20 cellular contexts compared by ENCODE assay signal in the genomic region with DNA sequence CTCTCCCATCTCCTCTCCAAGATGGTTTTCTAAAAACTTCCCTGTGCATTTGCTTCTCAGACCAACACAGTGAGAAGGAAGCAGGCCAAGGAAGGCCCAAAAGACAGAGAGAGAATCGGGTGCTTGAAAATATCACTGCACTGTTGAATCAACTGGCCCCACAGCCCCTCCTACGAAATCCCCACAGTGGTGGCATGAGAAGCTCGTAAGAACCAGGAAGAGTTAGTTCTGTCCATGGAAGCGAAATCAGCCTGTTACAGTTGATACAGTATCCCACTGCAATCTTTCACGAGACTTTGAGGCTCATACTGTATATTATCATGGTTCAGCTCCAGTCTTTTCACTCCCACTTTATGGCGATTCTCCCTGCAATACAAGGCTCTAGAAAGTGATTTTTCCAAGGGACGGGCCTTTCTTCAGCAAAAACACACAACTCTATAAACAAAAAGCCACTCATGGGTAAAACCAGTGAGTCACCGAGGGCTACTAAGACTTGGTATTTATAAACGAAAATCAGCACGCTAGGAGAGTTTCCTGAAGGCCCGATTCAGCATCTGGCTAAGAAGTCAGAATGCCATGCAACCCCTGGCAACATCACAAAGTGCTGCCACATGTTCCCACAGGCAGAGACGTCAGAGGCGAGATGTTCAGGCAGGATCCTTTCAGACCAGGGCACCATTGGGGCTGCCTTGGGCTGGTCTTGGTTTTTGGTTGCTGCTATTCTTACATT.
DNase-seq lines count a peak whose midpoint lies in the region; ATAC-seq and TF ChIP-seq lines count a peak whose summit lies in the region.
"Had no signal": no experiment of that assay in that cellular context is flagged by ENCODE, and none has a peak within 500 bp of the region (broad histone marks: within the 10 kb centered on the region; RNA-seq: fewer than 3 reads in every experiment).

No MANE protein-coding gene starts in this region.

- peak overlapping the region; percentile 7 for H3K27ac ChIP-seq in mammary epithelial cell (ENCODE audit: insufficient read depth, low read depth, low read length)
- H3K27ac ChIP-seq: dorsolateral prefrontal cortex, right lobe of liver, suprapubic skin had no signal

- H3K36me3 ChIP-seq in BJ (ENCODE audit: control insufficient read depth, insufficient read depth, low read length) (no peaks in the 10 kb centered on the region), mammary epithelial cell (ENCODE audit: insufficient read depth, low read length) (no peaks in the 10 kb centered on the region)
- H3K36me3 ChIP-seq: esophagus squamous epithelium, right lobe of liver, suprapubic skin had no signal

- no peak for ATAC-seq in HG03135 (IDR thresholded peaks at IDR 0.05; ENCODE audit: unreplicated experiment)
- ATAC-seq: left cardiac atrium, right lobe of liver had no signal

- DNase-seq in BJ (ENCODE audit: low read depth): peak; percentile 66
- DNase-seq in LHCN-M2 (ENCODE audit: low read depth): peak; percentile 19
- peak; percentile 92 for DNase-seq in mammary epithelial cell
- peak; percentile 24 for DNase-seq in myocyte (ENCODE audit: low read depth)
- no peak for DNase-seq in activated naive CD8-positive, alpha-beta T cell treated with anti-CD3 and anti-CD28 coated beads for 36 hours
- no peak for DNase-seq in activated CD4-positive, CD25-positive, alpha-beta regulatory T cell treated with anti-CD3 and anti-CD28 coated beads, Interleukin-2, amount 50 U/mL, for 72 hours
- DNase-seq in pons (ENCODE audit: low spot score): no peak
- DNase-seq: activated CD4-positive, alpha-beta T cell treated with anti-CD3 and anti-CD28 coated beads, Interleukin-2, amount 50 U/mL, for 1 hour; activated naive CD4-positive, alpha-beta T cell treated with anti-CD3 and anti-CD28 coated beads for 36 hours; activated T-cell treated with anti-CD3 and anti-CD28 coated beads for 4 hours; CD4-positive, alpha-beta T cell; DMS79 treated with DMSO at 0.1 percent for 48 hours; dorsolateral prefrontal cortex; esophagus squamous epithelium; left cardiac atrium; NCI-H1694; NCI-H510A; right lobe of liver had no signal

- in situ Hi-C loops in mammary epithelial cell (cut with MboI; ENCODE audit: low sequenced_read_pairs in 2 of 2): no loop called here

- no peaks in the 10 kb centered on the region for H3K36me3 Mint-ChIP-seq in activated naive CD8-positive, alpha-beta T cell treated with anti-CD3 and anti-CD28 coated beads for 36 hours

- H3K4me1 ChIP-seq in mammary epithelial cell (ENCODE audit: insufficient read depth, low read length): peaks cover 3% of the 10 kb centered on the region
- H3K4me1 ChIP-seq: right lobe of liver, suprapubic skin had no signal

- 50% methylated on average over 13 of the region's 13 CpGs for WGBS in mammary epithelial cell (ENCODE audit: low coverage, missing lambda C conversion rate)

- H3K4me1 Mint-ChIP-seq in activated naive CD8-positive, alpha-beta T cell treated with anti-CD3 and anti-CD28 coated beads for 36 hours: no peaks in the 10 kb centered on the region

- dilution Hi-C loops in mammary epithelial cell (cut with HindIII; ENCODE audit: low sequenced_read_pairs): no loop called here

- H3K27me3 Mint-ChIP-seq in activated naive CD8-positive, alpha-beta T cell treated with anti-CD3 and anti-CD28 coated beads for 36 hours: no peaks in the 10 kb centered on the region

- H3K4me3 Mint-ChIP-seq in activated naive CD8-positive, alpha-beta T cell treated with anti-CD3 and anti-CD28 coated beads for 36 hours: no peak overlapping the region
- H3K4me3 Mint-ChIP-seq: activated naive CD4-positive, alpha-beta T cell treated with anti-CD3 and anti-CD28 coated beads for 36 hours; CD4-positive, alpha-beta T cell had no signal

- no peak overlapping the region for H3K9ac ChIP-seq in mammary epithelial cell (ENCODE audit: insufficient read depth, low read length)

- H2AFZ ChIP-seq in mammary epithelial cell (ENCODE audit: low read depth, low read length): peak overlapping the region; percentile 26

- intact Hi-C loops in mammary epithelial cell (cut with micrococcal nuclease): no loop called here

- H3K27me3 ChIP-seq in BJ (ENCODE audit: control insufficient read depth, insufficient read depth, low read length) (no peaks in the 10 kb centered on the region), mammary epithelial cell (ENCODE audit: insufficient read depth, low read length) (no peaks in the 10 kb centered on the region)
- H3K27me3 ChIP-seq: right lobe of liver, suprapubic skin had no signal

- no peaks in the 10 kb centered on the region for H3K79me2 ChIP-seq in mammary epithelial cell (ENCODE audit: insufficient read depth, low read length)

- H3K4me2 ChIP-seq in mammary epithelial cell (ENCODE audit: insufficient read depth, low read depth, low read length): no peak overlapping the region

- POLR2A ChIA-PET in BJ (lab: Charles Lee): no interaction called here

- H3K4me3 ChIP-seq in BJ (ENCODE audit: low read depth, low read length) (no peak overlapping the region), mammary epithelial cell (replicated peaks in 1 of 3; ENCODE audit: insufficient read depth in 1 of 3, low read depth in 2 of 3, low read length in 3 of 3) (no peak overlapping the region)
- H3K4me3 ChIP-seq: dorsolateral prefrontal cortex, esophagus squamous epithelium, right lobe of liver, suprapubic skin had no signal

- H3K9me3 ChIP-seq in mammary epithelial cell (replicated peaks; ENCODE audit: insufficient read depth, low read length): no peaks in the 10 kb centered on the region
- H3K9me3 ChIP-seq: esophagus squamous epithelium, right lobe of liver, suprapubic skin had no signal

- TF ChIP-seq CTCF in BJ (IDR thresholded peaks at IDR 0.05; ENCODE audit: insufficient read depth, low read depth, low read length) (no peak), mammary epithelial cell (conservative IDR thresholded peaks at IDR 0.05 in 1 of 2, IDR thresholded peaks at IDR 0.05 in 1 of 2; ENCODE audit: extremely low read depth in 1 of 2, insufficient read depth in 1 of 2, low read depth in 1 of 2, low read length in 2 of 2) (no peak)

- peaks cover 2% of the 10 kb centered on the region for H3K9me3 Mint-ChIP-seq in activated naive CD8-positive, alpha-beta T cell treated with anti-CD3 and anti-CD28 coated beads for 36 hours
- H3K9me3 Mint-ChIP-seq: activated naive CD4-positive, alpha-beta T cell treated with anti-CD3 and anti-CD28 coated beads for 36 hours; CD4-positive, alpha-beta T cell had no signal

- no TSS peak for BruUV-seq in mammary epithelial cell (replicated peaks; lab: Mats Ljungman, UMichigan)

- CTCF ChIA-PET in BJ (lab: Yijun Ruan, JAX) (interaction anchor here (1.3 kb wide), 1 partner anchor 12 kb away, joined by 3 read pairs; no protein-coding TSS in a partner anchor), mammary epithelial cell (lab: Charles Lee; ENCODE audit: low non-redundant PET) (no interaction called here)

- H4K20me1 ChIP-seq in mammary epithelial cell (ENCODE audit: insufficient read depth, low read length): no peaks in the 10 kb centered on the region

- no peak overlapping the region for H3K27ac Mint-ChIP-seq in activated naive CD8-positive, alpha-beta T cell treated with anti-CD3 and anti-CD28 coated beads for 36 hours
- H3K27ac Mint-ChIP-seq: activated naive CD4-positive, alpha-beta T cell treated with anti-CD3 and anti-CD28 coated beads for 36 hours; CD4-positive, alpha-beta T cell had no signal

Comparison
In these comparisons a context has a peak if more than half of its experiments do, and no peak if none do; other contexts are left out.
1. DNase-seq: peak in BJ (single experiment), LHCN-M2 (single experiment), mammary epithelial cell (single experiment) and myocyte (single experiment); none in activated naive CD8-positive, alpha-beta T cell treated with anti-CD3 and anti-CD28 coated beads for 36 hours (single experiment), activated CD4-positive, CD25-positive, alpha-beta regulatory T cell treated with anti-CD3 and anti-CD28 coated beads, Interleukin-2, amount 50 U/mL, for 72 hours (single experiment) and pons (single experiment).